1 cellular context compared by ENCODE assay signal in genomic region chr5:53446908-53447307, GRCh38.
TF ChIP-seq lines count a peak whose summit lies in the region.

No MANE protein-coding gene starts in this region.

TF ChIP-seq in GM23338, 12 proteins besides CTCF, POLR2A, EP300 and RAD21 (continued from another document):
- no peak for TF ChIP-seq ZNF462 (CRISPR knock-in tag; IDR thresholded peaks at IDR 0.05)
- TF ChIP-seq POLR2AphosphoS5 (IDR thresholded peaks at IDR 0.05; ENCODE audit: low read depth) = no peak
- TF ChIP-seq ZNF331 (CRISPR knock-in tag; IDR thresholded peaks at IDR 0.05; ENCODE audit: low read depth) = no peak
- TF ChIP-seq EZH2 (IDR thresholded peaks at IDR 0.05; ENCODE audit: low read depth, unreplicated experiment) = no peak
- no peak for TF ChIP-seq JUNB (IDR thresholded peaks at IDR 0.05; ENCODE audit: unreplicated experiment)
- TF ChIP-seq STAT1 (IDR thresholded peaks at IDR 0.05; ENCODE audit: unreplicated experiment) = no peak
TF ChIP-seq in GM23338: peak in this region for 0.
